8 cellular contexts compared by ENCODE assay signal in the genomic region with DNA sequence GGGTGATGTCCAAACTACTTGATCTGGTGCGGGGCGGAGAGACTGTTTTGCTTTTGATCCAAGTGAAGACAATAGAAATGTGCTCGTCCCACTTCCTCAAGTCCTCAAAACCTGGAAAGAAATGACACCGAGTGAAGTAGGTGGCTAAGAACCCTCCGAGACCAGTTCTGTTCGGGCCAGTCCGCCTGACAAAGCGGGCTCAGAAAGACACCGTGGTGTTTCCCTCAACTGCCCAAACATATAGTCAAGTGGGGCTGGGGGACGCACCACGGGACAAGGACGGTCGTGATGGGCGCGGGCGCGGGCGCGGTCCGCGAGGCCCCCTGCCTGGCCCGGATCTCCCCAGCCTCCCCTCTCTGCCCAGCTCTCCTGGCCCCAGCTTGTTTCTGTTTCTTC. TPM values are rescaled to one million over a fixed set of nuclear protein-coding genes. Genes with fewer than 3 reads are reported as not detected.
A peak's percentile ranks its signal among the peaks of the same experiment; 100 is the strongest.
DNase-seq lines count a peak whose midpoint lies in the region; ATAC-seq, FAIRE-seq and TF ChIP-seq lines count a peak whose summit lies in the region.

No MANE protein-coding gene starts in this region.

- H3K27ac ChIP-seq in GM12878 (ENCODE audit: control insufficient read depth, insufficient read depth) (no peak overlapping the region), left lung (peak overlapping the region; percentile 79 to 95), stomach smooth muscle (ENCODE audit: low read length) (peak overlapping the region; percentile 41)

- in situ Hi-C loops in GM12878 (cut with MboI) = no loop called here

- no TSS peak for BruUV-seq in GM12878 (replicated peaks; lab: Mats Ljungman, UMichigan)

- FAIRE-seq in GM12878 (lab: Jason Lieb, UNC) = no peak

- H3K27me3 ChIP-seq in MG63 (no peaks in the 10 kb centered on the region), GM12878 (replicated peaks in 1 of 2; ENCODE audit: control insufficient read depth in 2 of 2, insufficient read depth in 2 of 2, low read length in 1 of 2) (no peaks in the 10 kb centered on the region; a peak in 1 of 4 replicates), left lung (peaks cover 0 to 36% of the 10 kb centered on the region in 2 donors), stomach smooth muscle (ENCODE audit: control insufficient read depth in 1 of 2, insufficient read depth in 2 of 2, low read length in 2 of 2) (no peaks in the 10 kb centered on the region)

- H3K9ac ChIP-seq in GM12878 (ENCODE audit: control insufficient read depth, insufficient read depth, low read length) = no peak overlapping the region; the same call in 1 of the 2 replicates
- H3K9ac ChIP-seq in stomach smooth muscle (ENCODE audit: low read length in 2 of 2) = peak overlapping the region; percentile 71 to 88

- H3K4me3 ChIP-seq in MG63 (peak overlapping the region; percentile 86), GM12878 (peak overlapping the region; percentile 85), left lung (peak overlapping the region; percentile 57 to 68), stomach smooth muscle (ENCODE audit: low read length in 2 of 2) (peak overlapping the region; percentile 96)

- H3K4me1 ChIP-seq in GM12878 (ENCODE audit: control insufficient read depth, insufficient read depth, low read length) (peaks cover 17% of the 10 kb centered on the region), left lung (peaks cover 0 to 38% of the 10 kb centered on the region in 2 donors), stomach smooth muscle (ENCODE audit: control insufficient read depth, insufficient read depth, low read length) (peaks cover 7% of the 10 kb centered on the region)

- H4K20me1 ChIP-seq in GM12878 (ENCODE audit: control insufficient read depth, insufficient read depth) = no peaks in the 10 kb centered on the region

- intact Hi-C loops in GM12878 (cut with micrococcal nuclease; ENCODE audit: unreplicated experiment) = loop anchor here (2.0 to 5.0 kb wide), 7 partner anchors 85 to 518 kb away; a partner anchor contains a TSS
- intact Hi-C loops in left lung (cut with DNase I) = loop anchor here in 1 of 2 donors (10.0 kb wide), 2 partner anchors 205 to 465 kb away; no protein-coding TSS in a partner anchor

- peak overlapping the region; percentile 18; the same call in 1 of the 2 replicates for H2AFZ ChIP-seq in GM12878 (ENCODE audit: control insufficient read depth, low read depth, low read length)

- no peaks in the 10 kb centered on the region for H3K9me3 ChIP-seq in MG63
- H3K9me3 ChIP-seq in GM12878 (replicated peaks; ENCODE audit: control insufficient read depth, insufficient read depth, low read length) = no peaks in the 10 kb centered on the region
- no peaks in the 10 kb centered on the region for H3K9me3 ChIP-seq in left lung
- H3K9me3 ChIP-seq in stomach smooth muscle (ENCODE audit: control insufficient read depth in 2 of 2, low read length in 2 of 2) = no peaks in the 10 kb centered on the region

- SMC1A ChIA-PET in GM12878 (lab: Charles Lee; ENCODE audit: uncharacterized antibody, unreplicated experiment) = interaction anchor here (0.9 to 17.8 kb wide), 20 partner anchors 10 to 550 kb away, joined by 3 to 327 read pairs (median 6); no protein-coding TSS in a partner anchor

- RAD21 ChIA-PET in GM12878 (lab: Charles Lee; ENCODE audit: unreplicated experiment) = interaction anchor here (0.7 to 9.8 kb wide), 27 partner anchors 9 to 548 kb away, joined by 3 to 144 read pairs (median 10); a partner anchor contains a TSS

- peak overlapping the region; percentile 100 for H3K4me2 ChIP-seq in GM12878 (ENCODE audit: control insufficient read depth, insufficient read depth)

- WGBS in GM12878 (ENCODE audit: insufficient coverage, insufficient replicate concordance, low lambda C conversion rate, missing lambda C conversion rate) = 13% methylated on average over 22 of the region's 22 CpGs

- POLR2A ChIA-PET in GM12878 (lab: Charles Lee) = interaction anchor here (0.8 to 8.9 kb wide), 7 partner anchors 47 to 502 kb away, joined by 3 to 111 read pairs (median 11); a partner anchor contains a TSS

- H3K79me2 ChIP-seq in GM12878 (ENCODE audit: control insufficient read depth, insufficient read depth, low read length) = no peaks in the 10 kb centered on the region

- TF ChIP-seq RAD21 in GM12878 (IDR thresholded peaks at IDR 0.05; ENCODE audit: insufficient read depth, low read depth, low read length) = no peak

- TF ChIP-seq EP300 in GM12878 (IDR thresholded peaks at IDR 0.05; ENCODE audit: borderline replicate concordance in 1 of 2, control insufficient read depth in 1 of 2, low read depth in 2 of 2, low read length in 2 of 2) = no peak

- no peak for TF ChIP-seq POLR2A in GM12878 (IDR thresholded peaks at IDR 0.05; ENCODE audit: low read depth, low read length)

- ATAC-seq in GM12878 = peak; percentile 1; the same call in 2 of the 3 replicates
- ATAC-seq in left lung = peak; percentile 0

- TF ChIP-seq CTCF in GM12878 (IDR thresholded peaks at IDR 0.05 in 2 of 3, conservative IDR thresholded peaks at IDR 0.05 in 1 of 3; ENCODE audit: control insufficient read depth in 2 of 3, extremely low read depth in 1 of 3, insufficient read depth in 1 of 3, low read depth in 3 of 3, low read length in 3 of 3) (no peak), left lung (IDR thresholded peaks at IDR 0.05) (no peak)

- DNase-seq in ELF-1 (ENCODE audit: low read depth, low spot score) = peak; percentile 63
- DNase-seq in MG63 = peak; percentile 15
- DNase-seq in GM12878 (ENCODE audit: low read depth, low spot score) = no peak
- DNase-seq in left lung = peak in 1 of 2 donors; percentile 81
- DNase-seq in NCI-H1930 (lab: John Stamatoyannopoulos, UW) = no peak
- no peak for DNase-seq in germinal center (ENCODE audit: low spot score)
- no peak for DNase-seq in DMS114 treated with DMSO at 0.1 percent for 48 hours (lab: John Stamatoyannopoulos, UW; ENCODE audit: unreplicated experiment)

- CTCF ChIA-PET in GM12878 (lab: Yijun Ruan, JAX) = interaction anchor here (0.9 to 10.1 kb wide), 16 partner anchors 46 to 546 kb away, joined by 3 to 144 read pairs (median 9); no protein-coding TSS in a partner anchor

- H3K36me3 ChIP-seq in MG63 = peaks cover 24% of the 10 kb centered on the region
- no peaks in the 10 kb centered on the region for H3K36me3 ChIP-seq in GM12878 (ENCODE audit: control insufficient read depth in 2 of 2, insufficient read depth in 2 of 2, low read length in 1 of 2)
- no peaks in the 10 kb centered on the region for H3K36me3 ChIP-seq in left lung
- no peaks in the 10 kb centered on the region for H3K36me3 ChIP-seq in stomach smooth muscle (ENCODE audit: control insufficient read depth in 2 of 2, insufficient read depth in 2 of 2, low read length in 2 of 2)

TF ChIP-seq in GM12878, 131 proteins besides CTCF, POLR2A, EP300 and RAD21 (continues in another document):
- TF ChIP-seq SPI1 (IDR thresholded peaks at IDR 0.05; ENCODE audit: borderline replicate concordance, insufficient read depth, low read depth, low read length) = 0 out of 2 replicates have a peak, but pooled peaks have one; percentile 3
- TF ChIP-seq DPF2 (IDR thresholded peaks at IDR 0.05) = 0 out of 2 replicates have a peak, but pooled peaks have one; percentile 19
- TF ChIP-seq MXI1 (IDR thresholded peaks at IDR 0.05; ENCODE audit: low read depth, low read length) = 0 out of 2 replicates have a peak, but pooled peaks have one; percentile 26
- TF ChIP-seq JUND (IDR thresholded peaks at IDR 0.05; ENCODE audit: low read depth, low read length) = no peak
- TF ChIP-seq MEF2A (IDR thresholded peaks at IDR 0.05; ENCODE audit: insufficient read depth, low read depth, low read length) = no peak
- TF ChIP-seq NFYA (IDR thresholded peaks at IDR 0.05; ENCODE audit: borderline replicate concordance, low read depth, low read length) = no peak
- peak; percentile 39; the same call in 1 of the 2 replicates for TF ChIP-seq SMARCA5 (IDR thresholded peaks at IDR 0.05)

RNA-seq across cellular contexts. Expression of a gene that starts 1.6 kb away (rescaled TPM):
- total RNA-seq in MG63 (2014; rRNA removed; shearing (Covaris generic); ENCODE audit: low replicate concordance) = 13.5 and 13.8 TPM in 2 replicates
- 6.9 and 7.3 TPM in 2 replicates for total RNA-seq in GM12878 (2013; cell fraction: nucleolus; rRNA removed)
- total RNA-seq in GM12878 (2014; rRNA removed) = 2.1 and 2.4 TPM in 2 replicates
- total RNA-seq in GM12878 (2014; rRNA removed; fragmentation: Illumina TruSeq; extraction: Trizol) = 1.2 and 1.3 TPM in 2 replicates
- total RNA-seq in GM12878 (2021) = 2.5 and 2.7 TPM in 2 replicates
- 0.18 TPM for polyA plus RNA-seq in GM12878 (2011; ENCODE audit: low read depth)
- 14.2 and 14.8 TPM in 2 replicates for polyA plus RNA-seq in GM12878 (2011; rRNA removed)
- polyA plus RNA-seq in GM12878 (2011; cell fraction: cytosol; rRNA removed) = 8.7 and 10.8 TPM in 2 replicates
- polyA plus RNA-seq in GM12878 (2011; cell fraction: nucleus; rRNA removed) = 8.8 and 12.0 TPM in 2 replicates
- polyA plus RNA-seq in GM12878 (2012) = 0.45 and 0.51 TPM in 2 replicates
- polyA plus RNA-seq in GM12878 (2014; fragmentation: Illumina TruSeq; extraction: Trizol) = 1.3 and 1.6 TPM in 2 replicates
- polyA plus RNA-seq in GM12878 (2014; fragmentation: Nextera tagmentation; extraction: Ambion mirVana) = under 1 TPM; 0.66 to 0.87 TPM
- 1.4 and 1.8 TPM in 2 replicates for polyA plus RNA-seq in GM12878 (2014; rRNA removed)
- polyA plus RNA-seq in GM12878 (2016; fragmentation: Nextera tagmentation; extraction: Ambion mirVana) = 1 to 10 TPM; 1.3 to 1.4 TPM
- polyA minus RNA-seq in GM12878 (2011; rRNA and poly(A)+ RNA removed) = 12.5 and 14.9 TPM in 2 replicates
- 12.2 and 14.1 TPM in 2 replicates for polyA minus RNA-seq in GM12878 (2011; cell fraction: cytosol; rRNA and poly(A)+ RNA removed)
- polyA minus RNA-seq in GM12878 (2011; cell fraction: nucleus; rRNA and poly(A)+ RNA removed) = 24.4 and 48.6 TPM in 2 replicates
- 10 to 100 TPM; 15.8 to 19.0 TPM for total RNA-seq in left lung

RNA-seq across cellular contexts. Expression of a gene that starts 54.5 kb away (rescaled TPM):
- 645 and 1,086 TPM in 2 replicates for total RNA-seq in MG63 (2014; rRNA removed; shearing (Covaris generic); ENCODE audit: low replicate concordance)
- total RNA-seq in GM12878 (2013; cell fraction: nucleolus; rRNA removed) = 584 and 613 TPM in 2 replicates
- total RNA-seq in GM12878 (2014; rRNA removed) (256 and 344 TPM in 2 replicates), GM12878 (2014; rRNA removed; fragmentation: Illumina TruSeq; extraction: Trizol) (588 and 612 TPM in 2 replicates), GM12878 (2021) (759 and 782 TPM in 2 replicates), left lung (100 to 1,000 TPM; 413 to 428 TPM)
- 398 TPM for polyA plus RNA-seq in GM12878 (2011; ENCODE audit: low read depth)
- polyA plus RNA-seq in GM12878 (2011; rRNA removed) (655 and 962 TPM in 2 replicates), GM12878 (2014; fragmentation: Illumina TruSeq; extraction: Trizol) (1,036 and 1,411 TPM in 2 replicates), GM12878 (2014; fragmentation: Nextera tagmentation; extraction: Ambion mirVana) (100 to 1,000 TPM; 380 to 655 TPM), GM12878 (2014; rRNA removed) (477 and 484 TPM in 2 replicates), GM12878 (2016; fragmentation: Nextera tagmentation; extraction: Ambion mirVana) (100 to 1,000 TPM; 360 to 380 TPM)
- 161 and 204 TPM in 2 replicates for polyA plus RNA-seq in GM12878 (2011; cell fraction: cytosol; rRNA removed)
- polyA plus RNA-seq in GM12878 (2011; cell fraction: nucleus; rRNA removed) = 172 and 231 TPM in 2 replicates
- polyA plus RNA-seq in GM12878 (2012) = 727 and 843 TPM in 2 replicates
- 150 and 212 TPM in 2 replicates for polyA minus RNA-seq in GM12878 (2011; rRNA and poly(A)+ RNA removed)
- 175 and 187 TPM in 2 replicates for polyA minus RNA-seq in GM12878 (2011; cell fraction: cytosol; rRNA and poly(A)+ RNA removed)
- polyA minus RNA-seq in GM12878 (2011; cell fraction: nucleus; rRNA and poly(A)+ RNA removed) = 128 and 251 TPM in 2 replicates

Comparison
In these comparisons a context has a peak if more than half of its experiments do, and no peak if none do; other contexts are left out.
1. DNase-seq: peak in ELF-1 (single experiment) and MG63 (single experiment); none in GM12878 (single experiment), NCI-H1930 (0 of 2), germinal center (single experiment) and DMS114 treated with DMSO at 0.1 percent for 48 hours (single experiment).
2. Peak in every context shown above with its lines, with median percentiles within 50 percentile points of each other: H3K4me3 ChIP-seq.